Comparison of ENCODE assay signal across 22 cellular contexts in the genomic region with DNA sequence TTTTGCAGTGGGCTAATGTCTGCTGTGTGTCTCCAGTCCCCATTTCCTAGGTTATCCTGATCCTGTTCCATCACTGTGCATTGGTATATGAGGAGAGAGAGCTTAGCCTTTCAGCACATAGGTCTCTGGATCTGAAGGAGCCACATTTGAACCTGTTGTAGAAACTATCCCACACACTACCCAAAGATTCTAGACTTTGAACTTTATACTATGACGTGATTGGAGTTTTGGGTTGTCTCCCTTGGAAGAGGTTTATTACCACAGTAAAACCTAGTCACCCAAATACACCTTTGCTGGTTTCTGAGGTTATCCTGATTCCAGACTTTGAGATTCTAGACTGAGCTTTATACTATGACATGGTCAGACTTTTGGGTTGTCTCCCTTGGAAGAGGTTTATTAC.
"Had no signal": no experiment of that assay in that cellular context is flagged by ENCODE, and none has a peak within 500 bp of the region (broad histone marks: within the 10 kb centered on the region; RNA-seq: fewer than 3 reads in every experiment).

No MANE protein-coding gene starts in this region.

- H3K36me3 ChIP-seq: SJSA1 had no signal

- FAIRE-seq: K562, RCC 7860 had no signal

- DNase-seq: Kasumi-1, MM.1S, NCI-H1092 treated with DMSO at 0.1 percent for 48 hours, NCI-H1436, NCI-H187, NCI-H2029, NCI-H2081 treated with DMSO at 0.1 percent for 48 hours, NCI-H2171, NCI-H446, NCI-H510A, NCI-H524 treated with DMSO at 0.1 percent for 48 hours, NCI-H69, NCI-H774, PC-9, Right ventricle myocardium superior, RPMI8226, SIG-M5 had no signal

- H3K27me3 ChIP-seq: SJSA1 had no signal

- H3K9ac ChIP-seq: KMS-11 had no signal

- H3K4me3 ChIP-seq: K562, PC-9, SJSA1, SK-N-MC had no signal

- H3K4me2 ChIP-seq: KMS-11, PC-9 had no signal

- H3K27ac ChIP-seq: KMS-11, PC-9, SJSA1, SK-N-MC had no signal

- H2AFZ ChIP-seq: PC-9 had no signal

- ATAC-seq: K562 had no signal
